In the genomic region with DNA sequence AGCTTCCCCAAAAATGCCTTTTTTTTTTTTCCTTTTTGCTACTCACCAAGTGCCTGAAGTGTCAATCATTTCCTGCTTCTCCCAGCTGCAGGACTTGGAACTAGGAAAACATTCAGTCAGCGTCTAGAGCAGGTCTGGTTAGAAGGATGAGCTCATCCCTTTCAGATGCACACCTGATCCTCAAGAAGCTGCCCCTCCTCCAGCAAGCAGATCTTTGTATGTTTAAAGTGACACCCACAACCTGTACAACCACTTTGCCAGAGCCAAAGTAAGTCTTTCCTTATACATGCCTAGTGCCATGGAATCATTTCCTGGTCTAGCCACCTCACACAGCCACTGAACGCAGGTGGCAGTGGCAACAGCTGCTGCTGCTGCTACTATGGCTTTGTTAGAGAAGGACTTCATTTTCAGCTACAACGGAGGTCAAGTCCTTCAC, we compare ENCODE assay signal across 11 cellular contexts. TPM values are rescaled to one million over a fixed set of nuclear protein-coding genes. Genes with fewer than 3 reads are reported as not detected.
A peak's percentile ranks its signal among the peaks of the same experiment; 100 is the strongest.
DNase-seq lines count a peak whose midpoint lies in the region; ATAC-seq and TF ChIP-seq lines count a peak whose summit lies in the region.
"Had no signal": no experiment of that assay in that cellular context is flagged by ENCODE, and none has a peak within 500 bp of the region (broad histone marks: within the 10 kb centered on the region; RNA-seq: fewer than 3 reads in every experiment).

No MANE protein-coding gene starts in this region.

- no peaks in the 10 kb centered on the region for H3K4me1 ChIP-seq in tibial artery

- no peak for TF ChIP-seq POLR2A in lower leg skin (IDR thresholded peaks at IDR 0.05)

- no peaks in the 10 kb centered on the region for H3K36me3 ChIP-seq in tibial artery
- H3K36me3 ChIP-seq: neutrophil had no signal

- no peaks in the 10 kb centered on the region for H3K27me3 ChIP-seq in tibial artery
- H3K27me3 ChIP-seq: neutrophil had no signal

- no peak for ATAC-seq in GM18909 (IDR thresholded peaks at IDR 0.05; ENCODE audit: poor library complexity, unreplicated experiment)

- intact Hi-C loops in lower leg skin (cut with DNase I; ENCODE audit: low total_unique reads) = no loop called here
- intact Hi-C loops in tibial artery (cut with DNase I; ENCODE audit: low total_unique reads) = no loop called here

- H3K4me3 ChIP-seq in lower leg skin (ENCODE audit: low read depth, poor library complexity, severe bottlenecking) = no peak overlapping the region
- no peak overlapping the region for H3K4me3 ChIP-seq in tibial artery

- H3K27ac ChIP-seq in tibial artery = no peak overlapping the region
- H3K27ac ChIP-seq: neutrophil had no signal

- peak; percentile 72 for DNase-seq in SIG-M5 treated with dmso at 0.1 percent for 504 hours (lab: John Stamatoyannopoulos, UW; ENCODE audit: unreplicated experiment)
- no peak for DNase-seq in SIG-M5 (lab: John Stamatoyannopoulos, UW)
- DNase-seq in SW480 (ENCODE audit: low spot score) = peak; percentile 39
- peak; percentile 43 to 49 for DNase-seq in lower leg skin (ENCODE audit: low spot score in 2 of 2)
- peak; percentile 76 for DNase-seq in ureter (ENCODE audit: low spot score)
- DNase-seq in tibial artery = no peak
- no peak for DNase-seq in activated gamma-delta T cell (lab: John Stamatoyannopoulos, UW)
- DNase-seq: activated CD8-positive, alpha-beta memory T cell treated with anti-CD3 and anti-CD28 coated beads, Interleukin-2, amount 50 U/mL, for 4 hours had no signal

- no peaks in the 10 kb centered on the region for H3K9me3 ChIP-seq in tibial artery
- H3K9me3 ChIP-seq: neutrophil had no signal

- 29 to 51% methylated on average over 3 of the region's 3 CpGs for WGBS in lower leg skin, 2 donors

- TF ChIP-seq CTCF in lower leg skin (IDR thresholded peaks at IDR 0.05) (no peak), tibial artery (IDR thresholded peaks at IDR 0.05) (no peak)

RNA-seq across cellular contexts. Expression of a gene that starts 10.4 kb away (rescaled TPM):
- total RNA-seq in lower leg skin = 10 to 100 TPM; 54.0 to 83.5 (median 65.8) TPM
- 124 TPM for total RNA-seq in ureter

RNA-seq across cellular contexts. Expression of a gene that starts 39.8 kb away (rescaled TPM):
- total RNA-seq in lower leg skin (1 to 10 TPM in 1 of 4 donors, under 1 TPM in 2, not detected in 1; 0.27 to 1.4 (median 0.78) TPM), ureter (0.91 TPM)
- total RNA-seq: RPMI7951 had no signal

RNA-seq across cellular contexts. Expression of a gene that starts 54.3 kb away (rescaled TPM):
- total RNA-seq in lower leg skin (not detected), ureter (0.29 TPM)
- total RNA-seq: RPMI7951 had no signal

Comparison
In these comparisons a context has a peak if more than half of its experiments do, and no peak if none do; other contexts are left out.
1. DNase-seq: peak in SIG-M5 treated with dmso at 0.1 percent for 504 hours (single experiment), SW480 (single experiment), lower leg skin (2 of 2) and ureter (single experiment); none in SIG-M5 (single experiment), tibial artery (0 of 2) and activated gamma-delta T cell (single experiment).